Comparison of ENCODE assay signal across 11 cellular contexts in the genomic region with DNA sequence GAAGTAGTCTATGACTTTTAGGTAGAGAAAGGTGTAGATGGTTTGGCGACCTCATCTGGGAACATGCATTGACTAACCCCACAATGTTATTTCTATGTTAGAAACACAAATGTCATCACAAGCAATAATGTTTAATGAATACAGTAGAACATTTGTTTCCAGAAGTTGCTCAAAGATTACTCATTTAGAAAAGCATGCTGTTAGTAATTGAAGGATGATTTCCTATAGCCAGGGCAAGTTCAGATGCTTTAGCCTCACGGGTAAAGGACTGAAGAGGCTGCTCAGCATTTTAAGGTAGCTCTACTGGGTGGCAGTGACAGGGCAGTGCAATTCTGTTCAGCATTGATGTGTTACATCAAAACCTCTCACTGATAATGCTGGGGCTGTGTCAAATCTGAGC.
"Had no signal": no experiment of that assay in that cellular context is flagged by ENCODE, and none has a peak within 500 bp of the region (broad histone marks: within the 10 kb centered on the region; RNA-seq: fewer than 3 reads in every experiment).

No MANE protein-coding gene starts in this region.

- H3K9me3 ChIP-seq: gastrocnemius medialis, uterus had no signal

- H3K27ac Mint-ChIP-seq: activated CD4-positive, alpha-beta memory T cell treated with anti-CD3 and anti-CD28 coated beads, Interleukin-2, amount 10 ng/mL, durations not matched to agents 7 days and 5 days; activated naive CD8-positive, alpha-beta T cell treated with anti-CD3 and anti-CD28 coated beads, Interleukin-2, amount 10 ng/mL, durations not matched to agents 7 days and 5 days had no signal

- ATAC-seq: gastrocnemius medialis, heart right ventricle, left ventricle myocardium superior had no signal

- FAIRE-seq: keratinocyte had no signal

- DNase-seq: activated CD4-positive, alpha-beta memory T cell treated with anti-CD3 and anti-CD28 coated beads, Interleukin-2, amount 10 ng/mL, durations not matched to agents 7 days and 5 days; activated CD4-positive, alpha-beta T cell treated with anti-CD3 and anti-CD28 coated beads for 1 hour; activated naive CD8-positive, alpha-beta T cell treated with anti-CD3 and anti-CD28 coated beads, Interleukin-2, amount 10 ng/mL, durations not matched to agents 7 days and 5 days; caudate nucleus; cortex of kidney; gastrocnemius medialis; heart right ventricle; left ventricle myocardium superior; T1000; uterus had no signal

- H3K36me3 ChIP-seq: gastrocnemius medialis, heart right ventricle, uterus had no signal

- H3K27me3 Mint-ChIP-seq: activated CD4-positive, alpha-beta memory T cell treated with anti-CD3 and anti-CD28 coated beads, Interleukin-2, amount 10 ng/mL, durations not matched to agents 7 days and 5 days had no signal

- H3K36me3 Mint-ChIP-seq: activated naive CD8-positive, alpha-beta T cell treated with anti-CD3 and anti-CD28 coated beads, Interleukin-2, amount 10 ng/mL, durations not matched to agents 7 days and 5 days had no signal

- H3K4me1 ChIP-seq: gastrocnemius medialis, uterus had no signal

- H3K4me1 Mint-ChIP-seq: activated CD4-positive, alpha-beta memory T cell treated with anti-CD3 and anti-CD28 coated beads, Interleukin-2, amount 10 ng/mL, durations not matched to agents 7 days and 5 days; activated naive CD8-positive, alpha-beta T cell treated with anti-CD3 and anti-CD28 coated beads, Interleukin-2, amount 10 ng/mL, durations not matched to agents 7 days and 5 days had no signal

- H3K4me3 Mint-ChIP-seq: activated CD4-positive, alpha-beta memory T cell treated with anti-CD3 and anti-CD28 coated beads, Interleukin-2, amount 10 ng/mL, durations not matched to agents 7 days and 5 days; activated naive CD8-positive, alpha-beta T cell treated with anti-CD3 and anti-CD28 coated beads, Interleukin-2, amount 10 ng/mL, durations not matched to agents 7 days and 5 days had no signal

- H3K4me3 ChIP-seq: gastrocnemius medialis, heart right ventricle, uterus had no signal

- H3K27me3 ChIP-seq: gastrocnemius medialis, heart right ventricle, uterus had no signal

- H3K9me3 Mint-ChIP-seq: activated CD4-positive, alpha-beta memory T cell treated with anti-CD3 and anti-CD28 coated beads, Interleukin-2, amount 10 ng/mL, durations not matched to agents 7 days and 5 days had no signal

- H3K27ac ChIP-seq: gastrocnemius medialis, heart right ventricle, uterus had no signal
